Comparison of ENCODE assay signal across 15 cellular contexts in the genomic region with DNA sequence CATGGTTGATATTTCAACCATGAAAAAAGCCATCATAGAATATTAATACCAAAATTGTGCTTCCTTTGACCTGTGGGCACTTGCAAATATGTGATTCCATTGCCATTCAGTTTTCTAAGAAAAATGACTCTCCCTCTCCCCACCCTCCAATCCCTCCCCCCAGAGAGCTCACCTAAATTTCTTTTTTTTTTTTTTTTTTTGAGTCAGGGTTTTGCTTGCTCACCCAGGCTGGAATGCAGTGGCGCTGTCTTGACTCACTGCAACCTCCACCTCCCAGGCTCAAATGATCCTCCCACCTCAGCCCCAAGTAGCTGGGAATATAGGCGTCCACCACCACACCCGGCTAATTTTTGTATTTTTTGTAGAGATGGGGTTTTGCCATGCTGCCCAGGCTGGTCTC. TPM values are rescaled to one million over a fixed set of nuclear protein-coding genes. Genes with fewer than 3 reads are reported as not detected.
A peak's percentile ranks its signal among the peaks of the same experiment; 100 is the strongest.
DNase-seq lines count a peak whose midpoint lies in the region; ATAC-seq and TF ChIP-seq lines count a peak whose summit lies in the region.
"Had no signal": no experiment of that assay in that cellular context is flagged by ENCODE, and none has a peak within 500 bp of the region (broad histone marks: within the 10 kb centered on the region; RNA-seq: fewer than 3 reads in every experiment).

No MANE protein-coding gene starts in this region.

- H3K27ac Mint-ChIP-seq in activated CD4-positive, alpha-beta T cell treated with anti-CD3 and anti-CD28 coated beads for 36 hours, result no peak overlapping the region
- peak overlapping the region; percentile 58 for H3K27ac Mint-ChIP-seq in stimulated activated memory B cell treated with anti-CD40 and anti-IgM and Interleukin-4, amounts not matched to agents 10 μg/mL and 1 μg/mL and 100 μg/mL, for 72 hours
- H3K27ac Mint-ChIP-seq: activated naive CD8-positive, alpha-beta T cell had no signal

- no peak overlapping the region for H3K4me3 Mint-ChIP-seq in activated CD4-positive, alpha-beta T cell treated with anti-CD3 and anti-CD28 coated beads for 36 hours
- H3K4me3 Mint-ChIP-seq in stimulated activated memory B cell treated with anti-CD40 and anti-IgM and Interleukin-4, amounts not matched to agents 10 μg/mL and 1 μg/mL and 100 μg/mL, for 72 hours, result no peak overlapping the region
- H3K4me3 Mint-ChIP-seq: activated naive CD8-positive, alpha-beta T cell had no signal

- H3K36me3 Mint-ChIP-seq in activated CD4-positive, alpha-beta T cell treated with anti-CD3 and anti-CD28 coated beads for 36 hours (ENCODE audit: low read depth), result no peaks in the 10 kb centered on the region
- H3K36me3 Mint-ChIP-seq in stimulated activated memory B cell treated with anti-CD40 and anti-IgM and Interleukin-4, amounts not matched to agents 10 μg/mL and 1 μg/mL and 100 μg/mL, for 72 hours, result peaks cover 20% of the 10 kb centered on the region

- peak overlapping the region; percentile 44 for H3K27ac ChIP-seq in RWPE1
- peak overlapping the region; percentile 15 for H3K27ac ChIP-seq in epithelial cell of prostate
- H3K27ac ChIP-seq: 22Rv1, heart right ventricle, prostate gland had no signal

- H3K9me3 Mint-ChIP-seq in activated CD4-positive, alpha-beta T cell treated with anti-CD3 and anti-CD28 coated beads for 36 hours (ENCODE audit: low read depth), result no peaks in the 10 kb centered on the region
- H3K9me3 Mint-ChIP-seq in stimulated activated memory B cell treated with anti-CD40 and anti-IgM and Interleukin-4, amounts not matched to agents 10 μg/mL and 1 μg/mL and 100 μg/mL, for 72 hours, result no peaks in the 10 kb centered on the region

- intact Hi-C loops in activated CD4-positive, alpha-beta T cell treated with anti-CD3 and anti-CD28 coated beads for 36 hours (cut with DNase I, micrococcal nuclease), result no loop called here
- intact Hi-C loops in posterior vena cava (cut with DNase I), result no loop called here

- CTCF ChIA-PET in activated CD4-positive, alpha-beta T cell treated with anti-CD3 and anti-CD28 coated beads for 36 hours (lab: Charles Lee), result interaction anchor here (1.1 to 1.3 kb wide), 2 partner anchors 9 to 14 kb away, joined by 3 to 4 read pairs; no protein-coding TSS in a partner anchor
- CTCF ChIA-PET in RWPE1 (lab: Yijun Ruan, JAX), result interaction anchor here (0.8 kb wide), 1 partner anchor 260 kb away, joined by 5 read pairs; no protein-coding TSS in a partner anchor

- no peak for TF ChIP-seq CTCF in RWPE1 (conservative IDR thresholded peaks at IDR 0.05; ENCODE audit: low read depth)

- peak; percentile 21 for DNase-seq in activated CD4-positive, alpha-beta T cell treated with anti-CD3 and anti-CD28 coated beads for 36 hours
- DNase-seq in activated CD4-positive, alpha-beta T cell treated with anti-CD3 and anti-CD28 coated beads for 48 hours, result no peak
- peak; percentile 50 for DNase-seq in RWPE1 (ENCODE audit: low spot score)
- no peak for DNase-seq in epithelial cell of prostate (ENCODE audit: low read depth, low spot score)
- no peak for DNase-seq in posterior vena cava (ENCODE audit: low spot score)
- DNase-seq in activated CD4-positive, CD25-positive, alpha-beta regulatory T cell treated with anti-CD3 and anti-CD28 coated beads, Interleukin-2, amount 50 U/mL, for 72 hours, result no peak
- DNase-seq: activated CD4-positive, alpha-beta T cell treated with anti-CD3 and anti-CD28 coated beads, Interleukin-2, amount 50 U/mL, for 4 hours; heart right ventricle; NCI-H1105 treated with DMSO at 0.1 percent for 48 hours; NCI-H748 treated with DMSO at 0.1 percent for 48 hours had no signal

- H3K27me3 Mint-ChIP-seq in activated CD4-positive, alpha-beta T cell treated with anti-CD3 and anti-CD28 coated beads for 36 hours, result no peaks in the 10 kb centered on the region
- no peaks in the 10 kb centered on the region for H3K27me3 Mint-ChIP-seq in stimulated activated memory B cell treated with anti-CD40 and anti-IgM and Interleukin-4, amounts not matched to agents 10 μg/mL and 1 μg/mL and 100 μg/mL, for 72 hours
- H3K27me3 Mint-ChIP-seq: activated naive CD8-positive, alpha-beta T cell had no signal

- POLR2A ChIA-PET in activated CD4-positive, alpha-beta T cell treated with anti-CD3 and anti-CD28 coated beads for 36 hours (lab: Charles Lee), result no interaction called here
- POLR2A ChIA-PET in RWPE1 (lab: Yijun Ruan, JAX; ENCODE audit: low non-redundant PET), result no interaction called here

- no peak for ATAC-seq in activated CD4-positive, alpha-beta T cell treated with anti-CD3 and anti-CD28 coated beads for 36 hours
- no peak for ATAC-seq in stimulated activated memory B cell treated with anti-CD40 and anti-IgM and Interleukin-4, amounts not matched to agents 10 μg/mL and 1 μg/mL and 100 μg/mL, for 72 hours
- ATAC-seq in HG02763 (IDR thresholded peaks at IDR 0.05; ENCODE audit: unreplicated experiment), result no peak
- ATAC-seq: heart right ventricle had no signal

- peaks cover 40% of the 10 kb centered on the region for H3K4me1 Mint-ChIP-seq in activated CD4-positive, alpha-beta T cell treated with anti-CD3 and anti-CD28 coated beads for 36 hours
- peaks cover 38% of the 10 kb centered on the region for H3K4me1 Mint-ChIP-seq in stimulated activated memory B cell treated with anti-CD40 and anti-IgM and Interleukin-4, amounts not matched to agents 10 μg/mL and 1 μg/mL and 100 μg/mL, for 72 hours

RNA-seq across cellular contexts. Expression of gene SNX25, which starts 47.0 kb away (rescaled TPM):
- total RNA-seq in activated CD4-positive, alpha-beta T cell treated with anti-CD3 and anti-CD28 coated beads for 36 hours, result 10 to 100 TPM; 14.8 to 15.0 TPM
- total RNA-seq in posterior vena cava, result 10 to 100 TPM; 19.9 to 20.3 TPM

RNA-seq across cellular contexts. Expression of gene CFAP97, which starts 52.6 kb away (rescaled TPM):
- 10 to 100 TPM; 54.6 to 81.8 TPM for total RNA-seq in activated CD4-positive, alpha-beta T cell treated with anti-CD3 and anti-CD28 coated beads for 36 hours
- 10 to 100 TPM; 42.6 to 52.9 TPM for total RNA-seq in posterior vena cava

Comparison
In these comparisons a context has a peak if more than half of its experiments do, and no peak if none do; other contexts are left out.
1. DNase-seq: peak in activated CD4-positive, alpha-beta T cell treated with anti-CD3 and anti-CD28 coated beads for 36 hours (single experiment) and RWPE1 (single experiment); none in activated CD4-positive, alpha-beta T cell treated with anti-CD3 and anti-CD28 coated beads for 48 hours (single experiment), epithelial cell of prostate (single experiment), posterior vena cava (single experiment) and activated CD4-positive, CD25-positive, alpha-beta regulatory T cell treated with anti-CD3 and anti-CD28 coated beads, Interleukin-2, amount 50 U/mL, for 72 hours (single experiment).